Comparison of ENCODE assay signal across 33 cellular contexts in the genomic region with DNA sequence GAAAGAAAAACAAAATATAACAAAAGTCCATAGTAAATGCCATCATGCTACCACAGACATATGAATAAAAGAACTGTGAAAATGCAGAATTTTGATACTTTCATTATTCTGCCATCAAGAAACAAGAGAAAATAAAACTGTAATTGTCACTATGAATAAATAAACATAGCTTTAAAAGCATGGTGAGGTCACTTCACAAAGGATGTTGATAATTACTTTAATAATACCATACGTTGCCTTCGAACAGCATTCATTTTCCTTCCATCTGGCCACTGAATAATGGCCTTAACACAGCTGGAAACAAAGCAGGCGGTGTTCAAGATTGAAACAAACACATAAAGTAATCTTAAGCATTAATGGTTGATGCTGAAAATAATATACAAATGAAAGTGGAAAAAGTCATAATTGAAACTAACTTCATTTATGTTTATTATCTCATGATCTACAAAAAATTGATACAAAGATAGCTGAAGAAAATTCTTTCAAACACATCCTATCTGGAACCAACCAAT.
DNase-seq lines count a peak whose midpoint lies in the region; ATAC-seq, FAIRE-seq and TF ChIP-seq lines count a peak whose summit lies in the region.
"Had no signal": no experiment of that assay in that cellular context is flagged by ENCODE, and none has a peak within 500 bp of the region (broad histone marks: within the 10 kb centered on the region; RNA-seq: fewer than 3 reads in every experiment).

No MANE protein-coding gene starts in this region.

- H3K4me1 Mint-ChIP-seq in MCF 10A (ENCODE audit: insufficient read depth, unreplicated experiment): no peaks in the 10 kb centered on the region
- H3K4me1 Mint-ChIP-seq in activated T-cell treated with anti-CD3 and anti-CD28 coated beads, Interleukin-2, amount 50 U/mL, for 72 hours (ENCODE audit: low read depth): no peaks in the 10 kb centered on the region
- H3K4me1 Mint-ChIP-seq: activated naive CD4-positive, alpha-beta T cell treated with anti-CD3 and anti-CD28 coated beads, Interleukin-2, amount 10 ng/mL, durations not matched to agents 7 days and 5 days; activated T-helper 17 cell treated with anti-CD3 and anti-CD28 coated beads, Interleukin-2, amount 50 U/mL, for 72 hours; stimulated activated naive CD8-positive, alpha-beta T cell treated with anti-CD3 and anti-CD28 coated beads, Interleukin-15, amount 100 ng/mL, for 72 hours had no signal

- H4K20me1 ChIP-seq in mammary epithelial cell (ENCODE audit: insufficient read depth, low read length) (no peaks in the 10 kb centered on the region), endothelial cell of umbilical vein (replicated peaks; ENCODE audit: control insufficient read depth, extremely low read depth, insufficient read depth, low read length) (no peaks in the 10 kb centered on the region)

- no peaks in the 10 kb centered on the region for H3K27me3 ChIP-seq in mammary epithelial cell (ENCODE audit: insufficient read depth, low read length)
- H3K27me3 ChIP-seq in endothelial cell of umbilical vein (ENCODE audit: control insufficient read depth in 2 of 2, insufficient read depth in 2 of 2, low read length in 2 of 2): no peaks in the 10 kb centered on the region
- H3K27me3 ChIP-seq: right atrium auricular region, thyroid gland, uterus had no signal

- H3K9me1 ChIP-seq in endothelial cell of umbilical vein (replicated peaks; ENCODE audit: control insufficient read depth, extremely low read depth, insufficient read depth, low read length): no peaks in the 10 kb centered on the region

- peaks cover 10% of the 10 kb centered on the region for H3K36me3 Mint-ChIP-seq in MCF 10A (ENCODE audit: insufficient read depth, unreplicated experiment)
- peaks cover 1 to 2% of the 10 kb centered on the region in 2 donors for H3K36me3 Mint-ChIP-seq in activated T-cell treated with anti-CD3 and anti-CD28 coated beads, Interleukin-2, amount 50 U/mL, for 72 hours (ENCODE audit: insufficient read depth in 2 of 2)

- in situ Hi-C loops in mammary epithelial cell (cut with MboI; ENCODE audit: low sequenced_read_pairs in 2 of 2): no loop called here

- 97% methylated on average over 3 of the region's 3 CpGs for WGBS in mammary epithelial cell (ENCODE audit: low coverage, missing lambda C conversion rate)

- BruUV-seq in MCF 10A (replicated peaks; lab: Mats Ljungman, UMichigan) (no TSS peak), mammary epithelial cell (replicated peaks; lab: Mats Ljungman, UMichigan) (no TSS peak), endothelial cell of umbilical vein (replicated peaks; lab: Mats Ljungman, UMichigan) (no TSS peak)

- ATAC-seq in activated T-cell treated with anti-CD3 and anti-CD28 coated beads, Interleukin-2, amount 50 U/mL, for 72 hours (replicated peaks in 1 of 2): no peak
- ATAC-seq: activated CD8-positive, alpha-beta T cell treated with anti-CD3 and anti-CD28 coated beads, Interleukin-2, amount 10 ng/mL, durations not matched to agents 7 days and 5 days; activated T-helper 17 cell treated with anti-CD3 and anti-CD28 coated beads, Interleukin-2, amount 50 U/mL, for 72 hours; K562; stimulated activated naive CD8-positive, alpha-beta T cell treated with anti-CD3 and anti-CD28 coated beads, Interleukin-15, amount 100 ng/mL, for 72 hours had no signal

- H3K27me3 Mint-ChIP-seq in MCF 10A (ENCODE audit: insufficient read depth, unreplicated experiment): no peaks in the 10 kb centered on the region
- no peaks in the 10 kb centered on the region for H3K27me3 Mint-ChIP-seq in activated T-cell treated with anti-CD3 and anti-CD28 coated beads, Interleukin-2, amount 50 U/mL, for 72 hours (ENCODE audit: low read depth)
- H3K27me3 Mint-ChIP-seq: activated naive CD4-positive, alpha-beta T cell treated with anti-CD3 and anti-CD28 coated beads, Interleukin-2, amount 10 ng/mL, durations not matched to agents 7 days and 5 days; activated T-helper 17 cell treated with anti-CD3 and anti-CD28 coated beads, Interleukin-2, amount 50 U/mL, for 72 hours; brain; CD4-positive, alpha-beta T cell; memory B cell; stimulated activated naive CD8-positive, alpha-beta T cell treated with anti-CD3 and anti-CD28 coated beads, Interleukin-15, amount 100 ng/mL, for 72 hours had no signal

- intact Hi-C loops in MCF 10A (cut with micrococcal nuclease): no loop called here
- intact Hi-C loops in mammary epithelial cell (cut with micrococcal nuclease): no loop called here
- intact Hi-C loops in endothelial cell of umbilical vein (cut with micrococcal nuclease): no loop called here

- dilution Hi-C loops in mammary epithelial cell (cut with HindIII; ENCODE audit: low sequenced_read_pairs): no loop called here
- dilution Hi-C loops in endothelial cell of umbilical vein (cut with MboI; ENCODE audit: extremely low pct_ligation_motif_present, low sequenced_read_pairs): no loop called here

- no peak overlapping the region for H3K9ac ChIP-seq in mammary epithelial cell (ENCODE audit: insufficient read depth, low read length)
- no peak overlapping the region for H3K9ac ChIP-seq in endothelial cell of umbilical vein (replicated peaks; ENCODE audit: extremely low read depth, insufficient read depth, low read length)

- TF ChIP-seq CTCF in MCF 10A (IDR thresholded peaks at IDR 0.05; ENCODE audit: unreplicated experiment): no peak
- TF ChIP-seq CTCF in mammary epithelial cell (conservative IDR thresholded peaks at IDR 0.05 in 1 of 2, IDR thresholded peaks at IDR 0.05 in 1 of 2; ENCODE audit: extremely low read depth in 1 of 2, insufficient read depth in 1 of 2, low read depth in 1 of 2, low read length in 2 of 2): no peak
- TF ChIP-seq CTCF in endothelial cell of umbilical vein (IDR thresholded peaks at IDR 0.05; ENCODE audit: extremely low read depth in 1 of 2, insufficient read depth in 1 of 2, low read depth in 1 of 2, low read length in 2 of 2): no peak

- H3K27ac ChIP-seq in mammary epithelial cell (ENCODE audit: insufficient read depth, low read depth, low read length) (no peak overlapping the region), endothelial cell of umbilical vein (ENCODE audit: insufficient read depth, low read depth, low read length) (no peak overlapping the region)
- H3K27ac ChIP-seq: thyroid gland, uterus, WERI-Rb-1 had no signal

- no peak for TF ChIP-seq POLR2A in endothelial cell of umbilical vein (IDR thresholded peaks at IDR 0.05; ENCODE audit: low read depth, low read length)

- DNase-seq in MCF 10A (ENCODE audit: unreplicated experiment): no peak
- DNase-seq in mammary epithelial cell: no peak
- DNase-seq in NCI-H69 (lab: John Stamatoyannopoulos, UW): peak; percentile 96
- peak; percentile 24 for DNase-seq in endothelial cell of umbilical vein (ENCODE audit: low read depth, low spot score)
- DNase-seq in superior temporal gyrus (ENCODE audit: extremely low spot score): peak; percentile 59
- DNase-seq in activated T-cell treated with anti-CD3 and anti-CD28 coated beads, Interleukin-2, amount 50 U/mL, for 72 hours: no peak
- DNase-seq in T1000 (lab: John Stamatoyannopoulos, UW): no peak
- no peak for DNase-seq in MV-4-11 (lab: John Stamatoyannopoulos, UW)
- DNase-seq: activated CD4-positive, alpha-beta T cell treated with anti-CD3 and anti-CD28 coated beads for 4 hours; activated CD8-positive, alpha-beta T cell treated with anti-CD3 and anti-CD28 coated beads, Interleukin-2, amount 10 ng/mL, durations not matched to agents 7 days and 5 days; activated naive CD4-positive, alpha-beta T cell treated with anti-CD3 and anti-CD28 coated beads, Interleukin-2, amount 10 ng/mL, durations not matched to agents 7 days and 5 days; amniotic stem cell; CD4-positive, alpha-beta T cell; cerebellar nuclear complex; NCI-H1694; NCI-H524 treated with DMSO at 0.1 percent for 48 hours; posterior cingulate gyrus; SIG-M5; stimulated activated naive CD8-positive, alpha-beta T cell treated with anti-CD3 and anti-CD28 coated beads, Interleukin-15, amount 100 ng/mL, for 72 hours; T-helper 9 cell; thyroid gland; uterus; WERI-Rb-1 had no signal

- no peaks in the 10 kb centered on the region for H3K9me3 Mint-ChIP-seq in MCF 10A (ENCODE audit: unreplicated experiment)
- H3K9me3 Mint-ChIP-seq in activated T-cell treated with anti-CD3 and anti-CD28 coated beads, Interleukin-2, amount 50 U/mL, for 72 hours: no peaks in the 10 kb centered on the region
- H3K9me3 Mint-ChIP-seq: activated naive CD4-positive, alpha-beta T cell treated with anti-CD3 and anti-CD28 coated beads, Interleukin-2, amount 10 ng/mL, durations not matched to agents 7 days and 5 days; activated T-helper 17 cell treated with anti-CD3 and anti-CD28 coated beads, Interleukin-2, amount 50 U/mL, for 72 hours; CD4-positive, alpha-beta T cell; memory B cell; stimulated activated naive CD8-positive, alpha-beta T cell treated with anti-CD3 and anti-CD28 coated beads, Interleukin-15, amount 100 ng/mL, for 72 hours had no signal

- H3K79me2 ChIP-seq in mammary epithelial cell (ENCODE audit: insufficient read depth, low read length) (no peaks in the 10 kb centered on the region), endothelial cell of umbilical vein (ENCODE audit: control insufficient read depth, insufficient read depth, low read length) (no peaks in the 10 kb centered on the region)

- peak overlapping the region; percentile 8 for H3K27ac Mint-ChIP-seq in MCF 10A (ENCODE audit: low read depth, unreplicated experiment)
- H3K27ac Mint-ChIP-seq in activated T-cell treated with anti-CD3 and anti-CD28 coated beads, Interleukin-2, amount 50 U/mL, for 72 hours: no peak overlapping the region
- H3K27ac Mint-ChIP-seq: activated CD8-positive, alpha-beta T cell treated with anti-CD3 and anti-CD28 coated beads, Interleukin-2, amount 10 ng/mL, durations not matched to agents 7 days and 5 days; activated naive CD4-positive, alpha-beta T cell treated with anti-CD3 and anti-CD28 coated beads, Interleukin-2, amount 10 ng/mL, durations not matched to agents 7 days and 5 days; activated T-helper 17 cell treated with anti-CD3 and anti-CD28 coated beads, Interleukin-2, amount 50 U/mL, for 72 hours; CD4-positive, alpha-beta T cell; memory B cell had no signal

- no peak overlapping the region for H2AFZ ChIP-seq in mammary epithelial cell (ENCODE audit: low read depth, low read length)
- H2AFZ ChIP-seq in endothelial cell of umbilical vein (ENCODE audit: low read depth, low read length): no peak overlapping the region

- H3K4me2 ChIP-seq in mammary epithelial cell (ENCODE audit: insufficient read depth, low read depth, low read length) (no peak overlapping the region), endothelial cell of umbilical vein (ENCODE audit: insufficient read depth, low read length) (no peak overlapping the region)
- H3K4me2 ChIP-seq: smooth muscle cell had no signal

- H3K4me3 ChIP-seq in mammary epithelial cell (replicated peaks in 1 of 3; ENCODE audit: insufficient read depth in 1 of 3, low read depth in 2 of 3, low read length in 3 of 3) (no peak overlapping the region), endothelial cell of umbilical vein (replicated peaks in 1 of 3; ENCODE audit: insufficient read depth in 1 of 3, low read depth in 1 of 3, low read length in 3 of 3) (no peak overlapping the region)
- H3K4me3 ChIP-seq: K562, right atrium auricular region, smooth muscle cell, thyroid gland, uterus had no signal

- CTCF ChIA-PET in MCF 10A (lab: Yijun Ruan, JAX) (no interaction called here), mammary epithelial cell (lab: Charles Lee; ENCODE audit: low non-redundant PET) (no interaction called here), endothelial cell of umbilical vein (lab: Charles Lee) (interaction anchor here (0.5 to 1.7 kb wide), 2 partner anchors 30 to 1094 kb away, joined by 4 to 5 read pairs; no protein-coding TSS in a partner anchor)

- H3K4me3 Mint-ChIP-seq in MCF 10A (ENCODE audit: unreplicated experiment): no peak overlapping the region
- no peak overlapping the region for H3K4me3 Mint-ChIP-seq in activated T-cell treated with anti-CD3 and anti-CD28 coated beads, Interleukin-2, amount 50 U/mL, for 72 hours
- H3K4me3 Mint-ChIP-seq: activated CD8-positive, alpha-beta T cell treated with anti-CD3 and anti-CD28 coated beads, Interleukin-2, amount 10 ng/mL, durations not matched to agents 7 days and 5 days; activated naive CD4-positive, alpha-beta T cell treated with anti-CD3 and anti-CD28 coated beads, Interleukin-2, amount 10 ng/mL, durations not matched to agents 7 days and 5 days; activated T-helper 17 cell treated with anti-CD3 and anti-CD28 coated beads, Interleukin-2, amount 50 U/mL, for 72 hours; brain; CD4-positive, alpha-beta T cell; memory B cell; stimulated activated naive CD8-positive, alpha-beta T cell treated with anti-CD3 and anti-CD28 coated beads, Interleukin-15, amount 100 ng/mL, for 72 hours had no signal

- POLR2A ChIA-PET in MCF 10A (lab: Yijun Ruan, JAX) (interaction anchor here (0.7 kb wide), 1 partner anchor 524 kb away, joined by 4 read pairs; no protein-coding TSS in a partner anchor), endothelial cell of umbilical vein (lab: Charles Lee) (no interaction called here)

- H3K4me1 ChIP-seq in mammary epithelial cell (ENCODE audit: insufficient read depth, low read length): no peaks in the 10 kb centered on the region
- H3K4me1 ChIP-seq in endothelial cell of umbilical vein (ENCODE audit: control insufficient read depth, extremely low read depth, insufficient read depth, low read length): no peaks in the 10 kb centered on the region
- H3K4me1 ChIP-seq: right atrium auricular region, thyroid gland, uterus had no signal

- FAIRE-seq in endothelial cell of umbilical vein (lab: Jason Lieb, UNC): no peak
- FAIRE-seq: GM18507, GM19239, H1, HTR-8/SVneo, K562 had no signal

- no peaks in the 10 kb centered on the region for H3K36me3 ChIP-seq in mammary epithelial cell (ENCODE audit: insufficient read depth, low read length)
- H3K36me3 ChIP-seq in endothelial cell of umbilical vein (ENCODE audit: control insufficient read depth in 2 of 2, extremely low read depth in 1 of 2, insufficient read depth in 2 of 2, low read length in 2 of 2): no peaks in the 10 kb centered on the region
- H3K36me3 ChIP-seq: thyroid gland, uterus, WERI-Rb-1 had no signal

- H3K9me3 ChIP-seq in mammary epithelial cell (replicated peaks; ENCODE audit: insufficient read depth, low read length) (no peaks in the 10 kb centered on the region), endothelial cell of umbilical vein (replicated peaks; ENCODE audit: control insufficient read depth, insufficient read depth, low read length) (no peaks in the 10 kb centered on the region)
- H3K9me3 ChIP-seq: right atrium auricular region, thyroid gland, uterus had no signal

Comparison
In these comparisons a context has a peak if more than half of its experiments do, and no peak if none do; other contexts are left out.
1. DNase-seq: peak in NCI-H69 (single experiment), endothelial cell of umbilical vein (single experiment) and superior temporal gyrus (single experiment); none in MCF 10A (single experiment), mammary epithelial cell (single experiment), activated T-cell treated with anti-CD3 and anti-CD28 coated beads, Interleukin-2, amount 50 U/mL, for 72 hours (0 of 2), T1000 (single experiment) and MV-4-11 (single experiment).